ENCODE assay signal across 22 cellular contexts in the genomic region with DNA sequence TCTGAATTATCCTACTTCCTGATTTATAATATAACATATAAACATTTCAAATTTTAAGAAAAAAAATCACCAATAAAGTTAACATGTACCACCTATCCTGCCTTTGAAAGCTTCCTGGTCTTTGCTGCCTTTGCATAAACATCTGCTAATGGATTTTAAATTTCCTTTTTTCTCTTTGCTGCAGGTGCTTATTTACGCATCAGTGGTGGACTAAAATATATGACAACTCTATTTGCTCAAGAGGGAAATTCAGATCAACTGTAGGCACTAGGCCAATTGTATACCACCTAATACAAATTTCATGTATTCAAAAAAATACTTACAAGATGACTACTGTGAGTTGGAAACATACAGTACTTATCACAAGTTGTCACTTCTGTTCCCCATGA. TPM values are rescaled to one million over a fixed set of nuclear protein-coding genes. Genes with fewer than 3 reads are reported as not detected.
"Had no signal": no experiment of that assay in that cellular context is flagged by ENCODE, and none has a peak within 500 bp of the region (broad histone marks: within the 10 kb centered on the region; RNA-seq: fewer than 3 reads in every experiment).

No MANE protein-coding gene starts in this region.

- H3K27me3 ChIP-seq: breast epithelium had no signal

- H3K36me3 ChIP-seq: breast epithelium had no signal

- H3K4me3 ChIP-seq: breast epithelium had no signal

- H3K27ac ChIP-seq: breast epithelium had no signal

- H3K4me1 ChIP-seq: breast epithelium had no signal

- H3K9me3 ChIP-seq: breast epithelium had no signal

- H3K9me3 Mint-ChIP-seq: T-helper 1 cell treated with Interleukin-12 subunit alpha and Interleukin-12 subunit beta and Interleukin-4 antibody, amounts not matched to agents 30 μg/mL and 1 μg/mL, for 36 hours had no signal

- H3K4me3 Mint-ChIP-seq: activated CD8-positive, alpha-beta T cell treated with anti-CD3 and anti-CD28 coated beads, Interleukin-2, amount 10 ng/mL, durations not matched to agents 7 days and 5 days; T-helper 1 cell treated with Interleukin-12 subunit alpha and Interleukin-12 subunit beta and Interleukin-4 antibody, amounts not matched to agents 30 μg/mL and 1 μg/mL, for 36 hours had no signal

- DNase-seq: activated CD4-positive, alpha-beta T cell treated with anti-CD3 and anti-CD28 coated beads for 4 hours; activated CD8-positive, alpha-beta memory T cell treated with anti-CD3 and anti-CD28 coated beads, Interleukin-2, amount 50 U/mL, for 48 hours; activated CD8-positive, alpha-beta T cell treated with anti-CD3 and anti-CD28 coated beads, Interleukin-2, amount 10 ng/mL, durations not matched to agents 7 days and 5 days; activated naive CD4-positive, alpha-beta T cell treated with anti-CD3 and anti-CD28 coated beads, Interleukin-2, amount 50 U/mL, for 16 hours; activated T-cell treated with anti-CD3 and anti-CD28 coated beads, Interleukin-2, amount 50 U/mL, for 1 hour; aorta; central memory CD4-positive, alpha-beta T cell; KBM-7; NCI-H1092; NCI-H1436 treated with DMSO at 0.1 percent for 48 hours; NCI-H1930; NCI-H446 treated with DMSO at 0.1 percent for 48 hours; NCI-H524 treated with DMSO at 0.1 percent for 48 hours; NCI-H82; PC-3; SHP77 treated with DMSO at 0.1 percent for 48 hours had no signal

- H3K27ac Mint-ChIP-seq: activated CD8-positive, alpha-beta T cell treated with anti-CD3 and anti-CD28 coated beads, Interleukin-2, amount 10 ng/mL, durations not matched to agents 7 days and 5 days; T-helper 1 cell treated with Interleukin-12 subunit alpha and Interleukin-12 subunit beta and Interleukin-4 antibody, amounts not matched to agents 30 μg/mL and 1 μg/mL, for 36 hours had no signal

- ATAC-seq: activated CD4-positive, CD25-positive, alpha-beta regulatory T cell treated with anti-CD3 and anti-CD28 coated beads, Interleukin-2, amount 50 U/mL, for 24 hours; activated CD8-positive, alpha-beta T cell treated with anti-CD3 and anti-CD28 coated beads, Interleukin-2, amount 10 ng/mL, durations not matched to agents 7 days and 5 days; PC-3 had no signal

RNA-seq across cellular contexts. Expression of a gene that starts 57.2 kb away (rescaled TPM):
- total RNA-seq: activated CD8-positive, alpha-beta T cell treated with anti-CD3 and anti-CD28 coated beads, Interleukin-2, amount 10 ng/mL, durations not matched to agents 7 days and 5 days; aorta; chondrocyte; M059J; PC-3; SK-MEL-5 had no signal
